Comparison of ENCODE assay signal across 7 cellular contexts in the genomic region with DNA sequence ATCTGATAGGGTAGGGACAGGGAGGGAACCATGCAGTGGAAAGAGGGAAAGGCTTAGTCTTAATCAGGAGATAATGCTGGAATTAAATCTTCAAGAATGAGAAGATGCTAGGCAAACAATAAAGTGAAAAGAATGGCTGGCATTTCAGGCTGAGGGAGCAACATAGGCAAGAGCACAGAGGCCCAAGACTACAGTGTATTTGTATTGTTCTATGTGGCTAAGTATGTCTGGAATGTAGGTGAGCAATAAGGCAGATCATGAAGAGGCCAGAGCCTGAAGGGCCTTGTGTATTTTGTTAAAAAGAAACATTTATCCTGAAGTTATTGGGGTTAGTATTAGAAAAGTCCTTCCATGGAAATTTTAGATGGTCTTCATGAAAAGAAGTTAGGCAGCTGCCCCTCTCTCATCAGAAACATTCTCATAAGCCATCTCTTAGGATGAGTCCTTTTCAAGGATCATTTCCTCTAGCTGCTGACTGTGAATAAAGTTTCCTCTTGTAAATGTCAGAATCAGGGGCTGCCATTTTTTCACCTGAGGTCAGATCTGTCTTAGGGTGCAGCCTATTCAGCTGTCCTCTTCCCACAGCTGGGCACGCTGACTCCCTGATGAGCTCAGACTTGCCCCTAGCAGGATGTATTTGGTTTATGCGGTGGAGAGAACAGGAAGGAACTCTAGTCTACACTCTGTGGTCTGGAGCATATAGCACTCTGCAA. TPM values are rescaled to one million over a fixed set of nuclear protein-coding genes. Genes with fewer than 3 reads are reported as not detected.
DNase-seq lines count a peak whose midpoint lies in the region; ATAC-seq and TF ChIP-seq lines count a peak whose summit lies in the region.

No MANE protein-coding gene starts in this region.

- peak overlapping the region; percentile 81 for H3K27ac Mint-ChIP-seq in activated naive CD8-positive, alpha-beta T cell treated with anti-CD3 and anti-CD28 coated beads, Interleukin-2, amount 50 U/mL, for 24 hours

- TF ChIP-seq CTCF in Panc1 (IDR thresholded peaks at IDR 0.05) (no peak), dorsolateral prefrontal cortex (IDR thresholded peaks at IDR 0.05 in 54 of 56, conservative IDR thresholded peaks at IDR 0.05 in 2 of 56; ENCODE audit: low read depth in 1 of 56, partially characterized antibody in 56 of 56) (no peak)

- H3K27me3 ChIP-seq in Panc1 (ENCODE audit: control insufficient read depth, insufficient read depth, low read length) (no peaks in the 10 kb centered on the region), dorsolateral prefrontal cortex (no peaks in the 10 kb centered on the region)

- intact Hi-C loops in Panc1 (cut with micrococcal nuclease; ENCODE audit: unreplicated experiment) (no loop called here), dorsolateral prefrontal cortex (cut with DNase I) (no loop called here)

- no peak for DNase-seq in Panc1 (ENCODE audit: low read depth, low spot score)
- peak; percentile 53 for DNase-seq in activated naive CD8-positive, alpha-beta T cell treated with anti-CD3 and anti-CD28 coated beads, Interleukin-2, amount 50 U/mL, for 24 hours
- peak; percentile 45 for DNase-seq in iPS-NIHi11 (ENCODE audit: low spot score)
- DNase-seq in stimulated activated CD8-positive, alpha-beta memory T cell treated with anti-CD3 and anti-CD28 coated beads, Interleukin-2, amount 100 ng/mL, for 1 hour (ENCODE audit: low read depth in 2 of 2) = peak; percentile 4 to 27
- no peak for DNase-seq in dorsolateral prefrontal cortex

- no peak overlapping the region for H3K4me3 ChIP-seq in Panc1 (ENCODE audit: low read depth in 2 of 2, low read length in 2 of 2)
- H3K4me3 ChIP-seq in dorsolateral prefrontal cortex = no peak overlapping the region

- BruUV-seq in Panc1 (replicated peaks; lab: Mats Ljungman, UMichigan) = no TSS peak

- POLR2A ChIA-PET in Panc1 (lab: Charles Lee) = no interaction called here

- no peaks in the 10 kb centered on the region for H3K4me1 ChIP-seq in Panc1 (ENCODE audit: control insufficient read depth, insufficient read depth, low read length)

- in situ Hi-C loops in GM18951 (cut with MboI; ENCODE audit: low sequenced_read_pairs, unreplicated experiment) = no loop called here
- in situ Hi-C loops in Panc1 (cut with HindIII; ENCODE audit: low pct_unique_long_range_greater_than_20kb, low sequenced_read_pairs) = no loop called here

- CTCF ChIA-PET in Panc1 (lab: Charles Lee) = no interaction called here

- no peaks in the 10 kb centered on the region for H3K9me3 ChIP-seq in Panc1 (ENCODE audit: control insufficient read depth, insufficient read depth, low read depth, low read length)

- peak; percentile 100 for ATAC-seq in HG02943 (IDR thresholded peaks at IDR 0.05; ENCODE audit: low read depth, unreplicated experiment)
- ATAC-seq in Panc1 = peak; percentile 78; the same call in 1 of the 2 replicates
- peak; percentile 99 for ATAC-seq in activated naive CD8-positive, alpha-beta T cell treated with anti-CD3 and anti-CD28 coated beads, Interleukin-2, amount 50 U/mL, for 24 hours

- H3K36me3 ChIP-seq in Panc1 (ENCODE audit: control insufficient read depth, insufficient read depth, low read length) = no peaks in the 10 kb centered on the region

- peaks cover 61% of the 10 kb centered on the region for H3K36me3 Mint-ChIP-seq in activated naive CD8-positive, alpha-beta T cell treated with anti-CD3 and anti-CD28 coated beads, Interleukin-2, amount 50 U/mL, for 24 hours (ENCODE audit: low read depth)

- H3K4me1 Mint-ChIP-seq in activated naive CD8-positive, alpha-beta T cell treated with anti-CD3 and anti-CD28 coated beads, Interleukin-2, amount 50 U/mL, for 24 hours = peaks cover 56% of the 10 kb centered on the region

- TF ChIP-seq POLR2A in GM18951 (IDR thresholded peaks at IDR 0.05; ENCODE audit: extremely low read depth, insufficient read depth, insufficient read length) = peak; percentile 19

- no peak overlapping the region for H3K27ac ChIP-seq in Panc1 (ENCODE audit: low read length)
- peak overlapping the region in 23 of 59 donors; percentile 1 to 69 (median 33) for H3K27ac ChIP-seq in dorsolateral prefrontal cortex

- H3K9me3 Mint-ChIP-seq in activated naive CD8-positive, alpha-beta T cell treated with anti-CD3 and anti-CD28 coated beads, Interleukin-2, amount 50 U/mL, for 24 hours = peaks cover 40% of the 10 kb centered on the region

- no peaks in the 10 kb centered on the region for H3K27me3 Mint-ChIP-seq in activated naive CD8-positive, alpha-beta T cell treated with anti-CD3 and anti-CD28 coated beads, Interleukin-2, amount 50 U/mL, for 24 hours

- H3K4me3 Mint-ChIP-seq in activated naive CD8-positive, alpha-beta T cell treated with anti-CD3 and anti-CD28 coated beads, Interleukin-2, amount 50 U/mL, for 24 hours = peak overlapping the region; percentile 22

RNA-seq across cellular contexts. Expression of a gene that starts 46.3 kb away (rescaled TPM):
- total RNA-seq in Panc1 (2021; ENCODE audit: unreplicated experiment) (13.9 TPM), dorsolateral prefrontal cortex (10 to 100 TPM; 12.2 to 33.2 (median 19.8) TPM)
- 4.1 TPM for polyA plus RNA-seq in Panc1 (2012; ENCODE audit: insufficient read length)

Comparison
In these comparisons a context has a peak if more than half of its experiments do, and no peak if none do; other contexts are left out.
1. DNase-seq: peak in activated naive CD8-positive, alpha-beta T cell treated with anti-CD3 and anti-CD28 coated beads, Interleukin-2, amount 50 U/mL, for 24 hours (single experiment), iPS-NIHi11 (single experiment) and stimulated activated CD8-positive, alpha-beta memory T cell treated with anti-CD3 and anti-CD28 coated beads, Interleukin-2, amount 100 ng/mL, for 1 hour (2 of 2); none in Panc1 (single experiment) and dorsolateral prefrontal cortex (0 of 10).
2. Peak in every context shown above with its lines, with median percentiles within 50 percentile points of each other: ATAC-seq.